ENCODE assay signal across 14 cellular contexts in the genomic region with DNA sequence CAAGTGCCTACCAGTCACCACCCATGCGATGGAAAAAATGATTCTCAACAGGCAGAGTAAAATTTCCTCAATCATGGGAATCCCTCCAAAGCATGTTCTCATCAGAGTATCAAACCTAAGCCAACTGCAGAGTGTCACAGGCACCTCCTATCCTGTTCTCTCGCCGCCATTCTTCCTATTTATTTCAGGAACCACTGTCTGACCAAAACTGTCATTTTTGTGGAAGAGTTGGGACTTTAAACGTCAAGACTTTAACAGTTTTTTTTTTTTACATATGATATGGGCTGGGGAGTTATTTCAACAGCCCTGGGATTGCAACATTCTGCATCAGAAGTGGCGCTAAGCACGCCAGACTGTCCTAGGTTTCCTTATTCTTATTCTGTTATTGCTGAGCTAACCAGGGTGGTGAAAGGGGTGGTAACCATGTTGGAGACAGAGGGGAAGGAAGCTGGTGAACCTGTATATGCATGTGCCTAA. TPM values are rescaled to one million over a fixed set of nuclear protein-coding genes. Genes with fewer than 3 reads are reported as not detected.
DNase-seq lines count a peak whose midpoint lies in the region; ATAC-seq and TF ChIP-seq lines count a peak whose summit lies in the region.
"Had no signal": no experiment of that assay in that cellular context is flagged by ENCODE, and none has a peak within 500 bp of the region (broad histone marks: within the 10 kb centered on the region; RNA-seq: fewer than 3 reads in every experiment).

No MANE protein-coding gene starts in this region.

- H3K27ac ChIP-seq in naive thymus-derived CD4-positive, alpha-beta T cell (ENCODE audit: low read depth, low read length), result no peak overlapping the region
- H3K27ac ChIP-seq in hepatocyte, result no peak overlapping the region

- 95% methylated on average over 6 of the region's 6 CpGs for WGBS in hepatocyte (ENCODE audit: low lambda C conversion rate, missing lambda C conversion rate)

- peaks cover 29% of the 10 kb centered on the region for H3K79me2 ChIP-seq in hepatocyte

- H3K36me3 Mint-ChIP-seq in naive thymus-derived CD4-positive, alpha-beta T cell, result peaks cover 4 to 35% (median 28%) of the 10 kb centered on the region in 5 donors
- peaks cover 18% of the 10 kb centered on the region for H3K36me3 Mint-ChIP-seq in progenitor cell of endocrine pancreas (ENCODE audit: insufficient read depth)

- POLR2A ChIA-PET in naive thymus-derived CD4-positive, alpha-beta T cell (lab: Charles Lee), result no interaction called here

- intact Hi-C loops in naive thymus-derived CD4-positive, alpha-beta T cell (cut with micrococcal nuclease), result no loop called here

- H3K9me3 Mint-ChIP-seq in naive thymus-derived CD4-positive, alpha-beta T cell, result peaks cover 0 to 2% (median 0%) of the 10 kb centered on the region in 11 donors
- H3K9me3 Mint-ChIP-seq in progenitor cell of endocrine pancreas (ENCODE audit: low read depth), result no peaks in the 10 kb centered on the region

- no peaks in the 10 kb centered on the region for H4K20me1 ChIP-seq in hepatocyte (ENCODE audit: insufficient read depth, poor library complexity, severe bottlenecking)

- no peak overlapping the region for H3K4me2 ChIP-seq in hepatocyte

- H3K27ac Mint-ChIP-seq in naive thymus-derived CD4-positive, alpha-beta T cell, result peak overlapping the region in 1 of 9 donors; percentile 45
- H3K27ac Mint-ChIP-seq in progenitor cell of endocrine pancreas, result no peak overlapping the region
- H3K27ac Mint-ChIP-seq: stimulated activated naive B cell treated with anti-CD40 and anti-IgM and Interleukin-4, amounts not matched to agents 10 μg/mL and 1 μg/mL and 100 μg/mL, for 72 hours had no signal

- no peak overlapping the region for H3K4me3 Mint-ChIP-seq in naive thymus-derived CD4-positive, alpha-beta T cell
- H3K4me3 Mint-ChIP-seq in progenitor cell of endocrine pancreas (ENCODE audit: low read depth), result no peak overlapping the region
- H3K4me3 Mint-ChIP-seq: stimulated activated naive B cell treated with anti-CD40 and anti-IgM and Interleukin-4, amounts not matched to agents 10 μg/mL and 1 μg/mL and 100 μg/mL, for 72 hours had no signal

- H3K9me2 ChIP-seq in hepatocyte (replicated peaks; ENCODE audit: insufficient read depth), result no peaks in the 10 kb centered on the region

- TF ChIP-seq CTCF in progenitor cell of endocrine pancreas (IDR thresholded peaks at IDR 0.05; ENCODE audit: unreplicated experiment), result no peak
- no peak for TF ChIP-seq CTCF in hepatocyte (IDR thresholded peaks at IDR 0.05; ENCODE audit: poor library complexity)

- no peak overlapping the region for H3K4me3 ChIP-seq in naive thymus-derived CD4-positive, alpha-beta T cell (ENCODE audit: low read length)
- H3K4me3 ChIP-seq in hepatocyte, result no peak overlapping the region

- H3K4me1 Mint-ChIP-seq in naive thymus-derived CD4-positive, alpha-beta T cell, result peaks cover 8 to 20% (median 12%) of the 10 kb centered on the region in 7 donors
- no peaks in the 10 kb centered on the region for H3K4me1 Mint-ChIP-seq in progenitor cell of endocrine pancreas (ENCODE audit: low read depth)

- H3K4me1 ChIP-seq in naive thymus-derived CD4-positive, alpha-beta T cell (ENCODE audit: control insufficient read depth in 2 of 2, insufficient read depth in 2 of 2, low read length in 2 of 2), result no peaks in the 10 kb centered on the region
- H3K4me1 ChIP-seq in hepatocyte (ENCODE audit: insufficient read depth), result no peaks in the 10 kb centered on the region

- CTCF ChIA-PET in naive thymus-derived CD4-positive, alpha-beta T cell (lab: Charles Lee), result no interaction called here

- H3K9me3 ChIP-seq in naive thymus-derived CD4-positive, alpha-beta T cell (ENCODE audit: control insufficient read depth in 2 of 3, low read length in 3 of 3), result no peaks in the 10 kb centered on the region
- no peaks in the 10 kb centered on the region for H3K9me3 ChIP-seq in hepatocyte (ENCODE audit: low read depth)

- no peaks in the 10 kb centered on the region for H3K36me3 ChIP-seq in naive thymus-derived CD4-positive, alpha-beta T cell (ENCODE audit: control insufficient read depth in 2 of 3, insufficient read depth in 3 of 3, low read length in 3 of 3)
- H3K36me3 ChIP-seq in hepatocyte (replicated peaks; ENCODE audit: insufficient read depth, low read depth), result no peaks in the 10 kb centered on the region

- no peak overlapping the region for H2AFZ ChIP-seq in hepatocyte

- H3K27me3 ChIP-seq in naive thymus-derived CD4-positive, alpha-beta T cell (ENCODE audit: control insufficient read depth in 2 of 2, insufficient read depth in 2 of 2, low read length in 2 of 2), result no peaks in the 10 kb centered on the region
- H3K27me3 ChIP-seq in hepatocyte, result no peaks in the 10 kb centered on the region

- DNase-seq in GF-D8 (lab: John Stamatoyannopoulos, UW) (peak; percentile 69), OCI-M1 (lab: John Stamatoyannopoulos, UW) (peak; percentile 62), fibroblast of gingiva (ENCODE audit: low read depth) (peak; percentile 79), NCI-H524 (lab: John Stamatoyannopoulos, UW) (no peak), progenitor cell of endocrine pancreas (ENCODE audit: low spot score, unreplicated experiment) (no peak), hepatocyte (ENCODE audit: low spot score) (no peak)
- no peak for DNase-seq in naive thymus-derived CD4-positive, alpha-beta T cell
- DNase-seq: effector CD4-positive, alpha-beta T cell; hippocampal formation; Karpas-422; RPMI8226; stimulated activated CD4-positive, alpha-beta T cell treated with anti-CD3 and anti-CD28 coated beads, Interleukin-2, amount 100 ng/mL, for 48 hours; stimulated activated naive B cell treated with anti-CD40 and anti-IgM and Interleukin-4, amounts not matched to agents 10 μg/mL and 1 μg/mL and 100 μg/mL, for 72 hours had no signal

- ATAC-seq in naive thymus-derived CD4-positive, alpha-beta T cell, result peak; percentile 85
- no peak for ATAC-seq in HG03442 (IDR thresholded peaks at IDR 0.05; ENCODE audit: unreplicated experiment)
- ATAC-seq: stimulated activated naive B cell treated with anti-CD40 and anti-IgM and Interleukin-4, amounts not matched to agents 10 μg/mL and 1 μg/mL and 100 μg/mL, for 72 hours had no signal

- no peaks in the 10 kb centered on the region for H3K27me3 Mint-ChIP-seq in naive thymus-derived CD4-positive, alpha-beta T cell
- no peaks in the 10 kb centered on the region for H3K27me3 Mint-ChIP-seq in progenitor cell of endocrine pancreas
- H3K27me3 Mint-ChIP-seq: stimulated activated naive B cell treated with anti-CD40 and anti-IgM and Interleukin-4, amounts not matched to agents 10 μg/mL and 1 μg/mL and 100 μg/mL, for 72 hours had no signal

RNA-seq across cellular contexts. Expression of gene PFDN1, which starts 29.5 kb away (rescaled TPM):
- total RNA-seq in naive thymus-derived CD4-positive, alpha-beta T cell, result 10 to 100 TPM; 24.8 to 52.7 (median 28.2) TPM
- polyA plus RNA-seq in naive thymus-derived CD4-positive, alpha-beta T cell, result 100 to 1,000 TPM; 126 to 139 TPM
- total RNA-seq in progenitor cell of endocrine pancreas (63.4 and 65.1 TPM in 2 replicates), hepatocyte (84.1 and 86.1 TPM in 2 replicates)
- polyA plus RNA-seq in hepatocyte, result 97.6 and 98.0 TPM in 2 replicates

Comparison
In these comparisons a context has a peak if more than half of its experiments do, and no peak if none do; other contexts are left out.
1. DNase-seq: peak in GF-D8 (single experiment), OCI-M1 (single experiment) and fibroblast of gingiva (single experiment); none in naive thymus-derived CD4-positive, alpha-beta T cell (0 of 9), NCI-H524 (0 of 2), progenitor cell of endocrine pancreas (single experiment) and hepatocyte (single experiment).